8 cellular contexts compared by ENCODE assay signal in the genomic region with DNA sequence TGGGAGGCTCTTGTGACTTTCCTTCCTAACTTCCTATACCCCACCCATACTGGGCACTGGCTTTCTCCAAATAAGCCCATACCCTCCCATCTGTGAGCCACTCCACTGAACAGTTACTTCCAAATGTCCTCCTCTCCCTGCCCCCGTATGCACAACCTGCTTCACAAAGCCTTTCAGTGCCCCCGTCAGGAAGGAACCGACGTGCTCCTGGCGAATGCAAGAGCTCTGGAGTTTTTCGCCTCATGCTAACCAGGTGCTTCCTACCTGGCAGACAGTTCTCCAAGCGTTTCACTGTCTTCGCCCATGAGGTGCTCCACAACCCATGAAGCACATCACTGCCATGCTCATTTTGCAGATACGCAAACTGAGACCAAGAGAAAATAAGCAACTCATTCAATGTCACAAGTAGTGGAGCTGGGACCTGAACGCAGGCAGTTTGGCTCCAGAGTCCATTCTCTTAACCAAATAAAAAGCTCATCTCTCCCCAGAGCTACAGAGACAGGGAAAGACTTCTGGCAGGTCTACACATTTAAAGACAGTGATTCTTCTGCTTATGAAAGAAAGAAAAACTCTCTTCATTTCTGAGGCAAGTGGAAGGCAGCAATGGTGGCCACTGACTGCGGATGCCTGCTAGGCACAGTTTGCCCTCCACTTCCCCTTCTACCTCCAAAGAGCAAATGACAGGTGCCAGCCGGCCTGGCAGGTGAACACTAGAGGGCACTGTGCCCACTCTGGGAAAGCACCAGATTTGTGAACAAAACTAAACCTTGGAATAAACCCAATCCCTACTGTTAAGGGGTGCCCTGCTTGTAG. TPM values are rescaled to one million over a fixed set of nuclear protein-coding genes. Genes with fewer than 3 reads are reported as not detected.
A peak's percentile ranks its signal among the peaks of the same experiment; 100 is the strongest.
DNase-seq lines count a peak whose midpoint lies in the region; ATAC-seq and TF ChIP-seq lines count a peak whose summit lies in the region.

No MANE protein-coding gene starts in this region.

- no peak for TF ChIP-seq POLR2A in suprapubic skin (IDR thresholded peaks at IDR 0.05)

- intact Hi-C loops in naive thymus-derived CD4-positive, alpha-beta T cell (cut with micrococcal nuclease) = loop anchor here (1.0 to 2.0 kb wide), 5 partner anchors 45 to 216 kb away; a partner anchor contains a TSS

- peak; percentile 60 to 74 for DNase-seq in AML-193 (lab: John Stamatoyannopoulos, UW)
- peak; percentile 76 for DNase-seq in GM20000 (ENCODE audit: low spot score)
- peak; percentile 53 for DNase-seq in NCI-H460 (ENCODE audit: extremely low read depth, low read depth)
- peak; percentile 72 for DNase-seq in activated CD4-positive, alpha-beta T cell treated with anti-CD3 and anti-CD28 coated beads, Interleukin-2, amount 50 U/mL, for 1 hour
- peak; percentile 75 for DNase-seq in ecto neural progenitor cell (ENCODE audit: low spot score)
- peak; percentile 48 to 72 (median 65) for DNase-seq in naive thymus-derived CD4-positive, alpha-beta T cell
- DNase-seq in suprapubic skin (ENCODE audit: low spot score in 2 of 2) = no peak

- H3K4me3 ChIP-seq in naive thymus-derived CD4-positive, alpha-beta T cell (ENCODE audit: low read length) = no peak overlapping the region
- H3K4me3 ChIP-seq in suprapubic skin = no peak overlapping the region

- no peak overlapping the region for H3K4me3 Mint-ChIP-seq in naive thymus-derived CD4-positive, alpha-beta T cell

- peak; percentile 89 for ATAC-seq in naive thymus-derived CD4-positive, alpha-beta T cell
- no peak for ATAC-seq in HG03196 (IDR thresholded peaks at IDR 0.05; ENCODE audit: unreplicated experiment)

- H3K9me3 Mint-ChIP-seq in naive thymus-derived CD4-positive, alpha-beta T cell = no peaks in the 10 kb centered on the region

- TF ChIP-seq CTCF in GM20000 (IDR thresholded peaks at IDR 0.05; ENCODE audit: extremely low read depth, missing control alignments) (peak; percentile 87), suprapubic skin (IDR thresholded peaks at IDR 0.05) (peak; percentile 42 to 75)

- no peaks in the 10 kb centered on the region for H3K9me3 ChIP-seq in naive thymus-derived CD4-positive, alpha-beta T cell (ENCODE audit: control insufficient read depth in 2 of 3, low read length in 3 of 3)
- H3K9me3 ChIP-seq in suprapubic skin = no peaks in the 10 kb centered on the region

- H3K27ac Mint-ChIP-seq in naive thymus-derived CD4-positive, alpha-beta T cell = peak overlapping the region in 6 of 9 donors; percentile 25 to 75 (median 61)

- CTCF ChIA-PET in naive thymus-derived CD4-positive, alpha-beta T cell (lab: Charles Lee) = interaction anchor here (0.6 to 1.9 kb wide), 17 partner anchors 9 to 749 kb away, joined by 3 to 23 read pairs (median 3); no protein-coding TSS in a partner anchor

- no peaks in the 10 kb centered on the region for H3K27me3 Mint-ChIP-seq in naive thymus-derived CD4-positive, alpha-beta T cell

- H3K4me1 ChIP-seq in naive thymus-derived CD4-positive, alpha-beta T cell (ENCODE audit: control insufficient read depth in 2 of 2, insufficient read depth in 2 of 2, low read length in 2 of 2) = no peaks in the 10 kb centered on the region
- H3K4me1 ChIP-seq in suprapubic skin = no peaks in the 10 kb centered on the region

- H3K4me1 Mint-ChIP-seq in naive thymus-derived CD4-positive, alpha-beta T cell = peaks cover 9 to 14% (median 11%) of the 10 kb centered on the region in 7 donors

- no peaks in the 10 kb centered on the region for H3K27me3 ChIP-seq in naive thymus-derived CD4-positive, alpha-beta T cell (ENCODE audit: control insufficient read depth in 2 of 2, insufficient read depth in 2 of 2, low read length in 2 of 2)
- H3K27me3 ChIP-seq in suprapubic skin = no peaks in the 10 kb centered on the region

- peaks cover 0 to 31% (median 1%) of the 10 kb centered on the region in 3 experiments for H3K36me3 ChIP-seq in naive thymus-derived CD4-positive, alpha-beta T cell (ENCODE audit: control insufficient read depth in 2 of 3, insufficient read depth in 3 of 3, low read length in 3 of 3)
- peaks cover 17% of the 10 kb centered on the region for H3K36me3 ChIP-seq in suprapubic skin

- no peak for TF ChIP-seq EP300 in suprapubic skin (IDR thresholded peaks at IDR 0.05)

- POLR2A ChIA-PET in naive thymus-derived CD4-positive, alpha-beta T cell (lab: Charles Lee) = interaction anchor here (0.6 kb wide), 1 partner anchor 1478 kb away, joined by 3 read pairs; no protein-coding TSS in a partner anchor

- no peak overlapping the region for H3K27ac ChIP-seq in naive thymus-derived CD4-positive, alpha-beta T cell (ENCODE audit: low read depth, low read length)
- no peak overlapping the region for H3K27ac ChIP-seq in suprapubic skin

- H3K36me3 Mint-ChIP-seq in naive thymus-derived CD4-positive, alpha-beta T cell = peaks cover 4 to 23% (median 11%) of the 10 kb centered on the region in 5 donors

- WGBS in suprapubic skin = 89% methylated on average over 11 of the region's 12 CpGs

RNA-seq across cellular contexts. Expression of a gene that starts 23.8 kb away (rescaled TPM):
- total RNA-seq in NCI-H460 (2014; rRNA removed; shearing (Covaris generic)) = 7.0 and 9.6 TPM in 2 replicates
- polyA plus RNA-seq in NCI-H460 (2014; cell fraction: nucleus; rRNA removed) = 15.8 and 33.5 TPM in 2 replicates
- 10 to 100 TPM in 1 of 5 experiments, 1 to 10 TPM in 2, under 1 TPM in 2; 0.43 to 14.1 (median 1.9) TPM for total RNA-seq in naive thymus-derived CD4-positive, alpha-beta T cell
- polyA plus RNA-seq in naive thymus-derived CD4-positive, alpha-beta T cell = under 1 TPM; 0.45 to 0.46 TPM
- total RNA-seq in suprapubic skin = 10 to 100 TPM; 10.5 to 17.9 (median 12.5) TPM

RNA-seq across cellular contexts. Expression of a gene that starts 44.7 kb away (rescaled TPM):
- 15.8 and 21.0 TPM in 2 replicates for total RNA-seq in NCI-H460 (2014; rRNA removed; shearing (Covaris generic))
- polyA plus RNA-seq in NCI-H460 (2014; cell fraction: nucleus; rRNA removed) = 38.7 and 43.3 TPM in 2 replicates
- 10 to 100 TPM; 32.6 to 50.8 (median 41.6) TPM for total RNA-seq in naive thymus-derived CD4-positive, alpha-beta T cell
- 10 to 100 TPM in 1 of 2 donors, 1 to 10 TPM in 1; 8.7 to 15.4 TPM for polyA plus RNA-seq in naive thymus-derived CD4-positive, alpha-beta T cell
- 10 to 100 TPM; 31.3 to 42.0 (median 37.7) TPM for total RNA-seq in suprapubic skin

RNA-seq across cellular contexts. Expression of a gene that starts 54.5 kb away (rescaled TPM):
- 41.0 and 44.8 TPM in 2 replicates for total RNA-seq in NCI-H460 (2014; rRNA removed; shearing (Covaris generic))
- 126 and 154 TPM in 2 replicates for polyA plus RNA-seq in NCI-H460 (2014; cell fraction: nucleus; rRNA removed)
- 10 to 100 TPM; 19.6 to 55.9 (median 45.8) TPM for total RNA-seq in naive thymus-derived CD4-positive, alpha-beta T cell
- 10 to 100 TPM; 53.3 to 59.1 TPM for polyA plus RNA-seq in naive thymus-derived CD4-positive, alpha-beta T cell
- 10 to 100 TPM; 47.3 to 83.9 (median 63.8) TPM for total RNA-seq in suprapubic skin

RNA-seq across cellular contexts. Expression of a gene that starts 59.2 kb away (rescaled TPM):
- not detected in 2 replicates for total RNA-seq in NCI-H460 (2014; rRNA removed; shearing (Covaris generic))
- polyA plus RNA-seq in NCI-H460 (2014; cell fraction: nucleus; rRNA removed) = 0.89 TPM in 1 of 2 replicates, not detected in the other
- total RNA-seq in naive thymus-derived CD4-positive, alpha-beta T cell = not detected
- not detected for polyA plus RNA-seq in naive thymus-derived CD4-positive, alpha-beta T cell
- total RNA-seq in suprapubic skin = not detected

Comparison
In these comparisons a context has a peak if more than half of its experiments do, and no peak if none do; other contexts are left out.
1. DNase-seq: peak in AML-193 (2 of 2), GM20000 (single experiment), NCI-H460 (single experiment), activated CD4-positive, alpha-beta T cell treated with anti-CD3 and anti-CD28 coated beads, Interleukin-2, amount 50 U/mL, for 1 hour (single experiment), ecto neural progenitor cell (single experiment) and naive thymus-derived CD4-positive, alpha-beta T cell (9 of 9); none in suprapubic skin (0 of 2).